8 cellular contexts compared by ENCODE assay signal in the genomic region with DNA sequence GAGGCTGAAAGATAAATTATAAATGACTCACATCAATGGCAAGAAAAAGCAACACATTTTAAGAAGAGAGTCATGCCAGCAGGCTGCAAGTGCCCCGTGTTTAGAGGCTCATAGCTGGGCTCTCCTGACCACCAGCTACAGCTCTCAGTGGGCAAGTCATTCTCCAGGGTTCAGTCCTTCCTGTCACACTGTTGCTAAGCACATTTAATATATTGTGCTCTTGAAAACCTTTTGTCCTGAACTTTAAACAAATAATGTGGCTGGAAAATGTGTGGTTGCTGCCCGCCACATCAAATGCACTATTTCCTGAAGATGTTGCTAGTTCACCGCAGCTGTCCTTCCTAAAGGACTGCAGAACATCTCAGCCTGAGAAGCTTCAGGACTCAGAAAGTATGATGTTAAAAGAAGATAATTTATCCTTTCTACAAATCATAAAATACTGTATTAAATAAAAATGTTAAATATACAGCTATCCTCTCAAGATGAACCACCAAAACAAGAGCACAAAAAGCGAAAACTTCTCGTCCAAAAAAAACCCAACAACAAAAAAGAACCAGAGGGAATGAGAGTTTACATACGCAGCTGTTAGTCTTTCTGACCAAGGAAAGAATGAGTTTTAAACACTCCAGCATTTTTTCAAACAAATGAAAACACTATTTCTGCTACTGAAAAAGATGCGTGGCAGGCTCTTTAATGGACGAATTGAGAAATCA. TPM values are rescaled to one million over a fixed set of nuclear protein-coding genes. Genes with fewer than 3 reads are reported as not detected.
DNase-seq lines count a peak whose midpoint lies in the region; ATAC-seq and TF ChIP-seq lines count a peak whose summit lies in the region.

No MANE protein-coding gene starts in this region.

- POLR2A ChIA-PET in A673 (lab: Charles Lee; ENCODE audit: low non-redundant PET), result no interaction called here
- POLR2A ChIA-PET in activated naive CD8-positive, alpha-beta T cell treated with anti-CD3 and anti-CD28 coated beads, Interleukin-2, amount 10 ng/mL, durations not matched to agents 7 days and 5 days (lab: Charles Lee), result interaction anchor here (0.6 to 2.0 kb wide), 6 partner anchors 9 to 428 kb away, joined by 3 to 9 read pairs (median 4); a partner anchor contains a TSS

- H3K4me2 ChIP-seq in OCI-LY3 (ENCODE audit: low read length), result peak overlapping the region; percentile 77

- peak overlapping the region; percentile 88 for H3K4me3 Mint-ChIP-seq in activated naive CD8-positive, alpha-beta T cell treated with anti-CD3 and anti-CD28 coated beads, Interleukin-2, amount 10 ng/mL, durations not matched to agents 7 days and 5 days

- CTCF ChIA-PET in A673 (lab: Charles Lee), result interaction anchor here (0.6 kb wide), 1 partner anchor 421 kb away, joined by 8 read pairs; no protein-coding TSS in a partner anchor

- intact Hi-C loops in A673 (cut with micrococcal nuclease; ENCODE audit: unreplicated experiment), result no loop called here

- H3K27ac ChIP-seq in A673 (ENCODE audit: low read depth, low read length, poor library complexity, severe bottlenecking) (peak overlapping the region; percentile 83), OCI-LY3 (ENCODE audit: low read length) (no peak overlapping the region), iPS-20b (ENCODE audit: low read length) (no peak overlapping the region)

- H3K36me3 ChIP-seq in A673 (ENCODE audit: insufficient read depth, low read length, poor library complexity, severe bottlenecking) (peaks cover 3% of the 10 kb centered on the region), OCI-LY3 (replicated peaks; ENCODE audit: low read depth, low read length) (peaks cover 17% of the 10 kb centered on the region), iPS-20b (ENCODE audit: insufficient read depth, low read depth, low read length) (peaks cover 31% of the 10 kb centered on the region)

- TSS peak; percentile 47 for BruUV-seq in A673 (replicated peaks; lab: Mats Ljungman, UMichigan)

- peak; percentile 55 for ATAC-seq in HG02981 (IDR thresholded peaks at IDR 0.05; ENCODE audit: unreplicated experiment)
- ATAC-seq in activated naive CD8-positive, alpha-beta T cell treated with anti-CD3 and anti-CD28 coated beads, Interleukin-2, amount 10 ng/mL, durations not matched to agents 7 days and 5 days (ENCODE audit: low read depth), result peak; percentile 11

- peaks cover 10% of the 10 kb centered on the region for H3K4me1 Mint-ChIP-seq in activated naive CD8-positive, alpha-beta T cell treated with anti-CD3 and anti-CD28 coated beads, Interleukin-2, amount 10 ng/mL, durations not matched to agents 7 days and 5 days

- TF ChIP-seq POLR2A in GM15510 (IDR thresholded peaks at IDR 0.05; ENCODE audit: borderline replicate concordance, extremely low read depth, insufficient read length), result peak; percentile 26

- H3K79me2 ChIP-seq in OCI-LY3 (ENCODE audit: low read length), result no peaks in the 10 kb centered on the region

- H2AFZ ChIP-seq in OCI-LY3 (ENCODE audit: low read depth, low read length), result peak overlapping the region; percentile 66

- peak overlapping the region; percentile 88 for H3K27ac Mint-ChIP-seq in activated naive CD8-positive, alpha-beta T cell treated with anti-CD3 and anti-CD28 coated beads, Interleukin-2, amount 10 ng/mL, durations not matched to agents 7 days and 5 days

- TF ChIP-seq CTCF in A673 (conservative IDR thresholded peaks at IDR 0.05; ENCODE audit: low read depth, low read length) (no peak), OCI-LY3 (IDR thresholded peaks at IDR 0.05; ENCODE audit: low read depth, low read length) (no peak)

- H3K9me3 Mint-ChIP-seq in activated naive CD8-positive, alpha-beta T cell treated with anti-CD3 and anti-CD28 coated beads, Interleukin-2, amount 10 ng/mL, durations not matched to agents 7 days and 5 days, result no peaks in the 10 kb centered on the region

- H3K4me1 ChIP-seq in A673 (ENCODE audit: insufficient read depth, low read length, poor library complexity, severe bottlenecking) (peaks cover 3% of the 10 kb centered on the region), OCI-LY3 (ENCODE audit: low read length) (peaks cover 5% of the 10 kb centered on the region), iPS-20b (ENCODE audit: insufficient read depth, low read length) (no peaks in the 10 kb centered on the region; the same call in 1 of the 2 replicates)

- H3K4me3 ChIP-seq in A673 (ENCODE audit: low read depth, low read length, poor library complexity, severe bottlenecking) (peak overlapping the region; percentile 85), OCI-LY3 (ENCODE audit: low read length) (peak overlapping the region; percentile 84), iPS-20b (ENCODE audit: low read length) (peak overlapping the region; percentile 77)

- no peaks in the 10 kb centered on the region for H4K20me1 ChIP-seq in OCI-LY3 (ENCODE audit: insufficient read depth, low read length)

- H3K9ac ChIP-seq in OCI-LY3 (ENCODE audit: low read length) (peak overlapping the region; percentile 67), iPS-20b (ENCODE audit: low read depth, low read length) (peak overlapping the region; percentile 71; the same call in 1 of the 2 replicates)

- H3K9me3 ChIP-seq in A673 (ENCODE audit: low read depth, low read length, poor library complexity, severe bottlenecking) (no peaks in the 10 kb centered on the region), OCI-LY3 (ENCODE audit: insufficient read depth, low read length) (peaks cover 5% of the 10 kb centered on the region; the same call in 1 of the 2 replicates), iPS-20b (ENCODE audit: insufficient read depth, low read depth, low read length) (no peaks in the 10 kb centered on the region)

- no peaks in the 10 kb centered on the region for H3K27me3 Mint-ChIP-seq in activated naive CD8-positive, alpha-beta T cell treated with anti-CD3 and anti-CD28 coated beads, Interleukin-2, amount 10 ng/mL, durations not matched to agents 7 days and 5 days

- DNase-seq in A673 (ENCODE audit: low spot score) (no peak), H4 (ENCODE audit: low spot score) (no peak)
- peak; percentile 49 for DNase-seq in activated naive CD8-positive, alpha-beta T cell treated with anti-CD3 and anti-CD28 coated beads, Interleukin-2, amount 10 ng/mL, durations not matched to agents 7 days and 5 days
- DNase-seq in stimulated activated CD4-positive, alpha-beta T cell treated with anti-CD3 and anti-CD28 coated beads, Interleukin-2, amount 100 ng/mL, for 24 hours, result peak; percentile 40 to 57

- H3K36me3 Mint-ChIP-seq in activated naive CD8-positive, alpha-beta T cell treated with anti-CD3 and anti-CD28 coated beads, Interleukin-2, amount 10 ng/mL, durations not matched to agents 7 days and 5 days, result peaks cover 22% of the 10 kb centered on the region

- H3K27me3 ChIP-seq in A673 (replicated peaks; ENCODE audit: insufficient read depth, low read depth, low read length, poor library complexity) (no peaks in the 10 kb centered on the region), OCI-LY3 (ENCODE audit: low read depth, low read length) (0 out of 2 replicates have a peak, but pooled peaks cover 7% of the 10 kb centered on the region), iPS-20b (ENCODE audit: insufficient read depth, low read length) (peaks cover 6% of the 10 kb centered on the region; the same call in 1 of the 2 replicates)

RNA-seq across cellular contexts. Expression of a gene that starts 1.0 kb away (rescaled TPM):
- 8.9 and 9.1 TPM in 2 replicates for total RNA-seq in A673 (2021)
- 10 to 100 TPM; 13.9 to 16.9 TPM for total RNA-seq in activated naive CD8-positive, alpha-beta T cell treated with anti-CD3 and anti-CD28 coated beads, Interleukin-2, amount 10 ng/mL, durations not matched to agents 7 days and 5 days
- 5.7 and 8.2 TPM in 2 replicates for total RNA-seq in H4 (2014; rRNA removed; shearing (Covaris generic))

Comparison
In these comparisons a context has a peak if more than half of its experiments do, and no peak if none do; other contexts are left out.
1. DNase-seq: peak in activated naive CD8-positive, alpha-beta T cell treated with anti-CD3 and anti-CD28 coated beads, Interleukin-2, amount 10 ng/mL, durations not matched to agents 7 days and 5 days (single experiment) and stimulated activated CD4-positive, alpha-beta T cell treated with anti-CD3 and anti-CD28 coated beads, Interleukin-2, amount 100 ng/mL, for 24 hours (2 of 2); none in A673 (single experiment) and H4 (single experiment).
2. Peak in every context shown above with its lines, with median percentiles within 50 percentile points of each other: H3K4me3 ChIP-seq.